In genomic region chr3:10379961-10380360, GRCh38 we compare ENCODE assay signal across 21 cellular contexts. TPM values are rescaled to one million over a fixed set of nuclear protein-coding genes. Genes with fewer than 3 reads are reported as not detected.
A peak's percentile ranks its signal among the peaks of the same experiment; 100 is the strongest.
DNase-seq lines count a peak whose midpoint lies in the region; ATAC-seq, FAIRE-seq and TF ChIP-seq lines count a peak whose summit lies in the region.
"Had no signal": no experiment of that assay in that cellular context is flagged by ENCODE, and none has a peak within 500 bp of the region (broad histone marks: within the 10 kb centered on the region; RNA-seq: fewer than 3 reads in every experiment).

No MANE protein-coding gene starts in this region.

- TF ChIP-seq POLR2A in H1 (IDR thresholded peaks at IDR 0.05; ENCODE audit: control extremely low read depth in 1 of 2, low read depth in 2 of 2, low read length in 2 of 2), result no peak

- H4K5ac ChIP-seq in H1 (ENCODE audit: insufficient read length, low read depth, low read length), result no peak overlapping the region

- H3K4me2 ChIP-seq in H1 (ENCODE audit: insufficient read depth in 1 of 2, low read depth in 2 of 2, low read length in 2 of 2), result no peak overlapping the region
- H3K4me2 ChIP-seq: GM23338 had no signal

- CTCF ChIA-PET in H1 (lab: Charles Lee; ENCODE audit: partially characterized antibody), result interaction anchor here (0.9 to 2.7 kb wide), 9 partner anchors 9 to 90 kb away, joined by 3 to 15 read pairs (median 5); partner anchors contain the start of gene SEC13
- CTCF ChIA-PET in activated CD4-positive, alpha-beta T cell treated with anti-CD3 and anti-CD28 coated beads for 36 hours (lab: Charles Lee), result interaction anchor here (0.7 kb wide), 1 partner anchor 827 kb away, joined by 3 read pairs; no protein-coding TSS in a partner anchor
- CTCF ChIA-PET in naive thymus-derived CD4-positive, alpha-beta T cell (lab: Charles Lee), result interaction anchor here (0.7 kb wide), 1 partner anchor 359 kb away, joined by 3 read pairs; no protein-coding TSS in a partner anchor

- no peak for TF ChIP-seq RAD21 in H1 (IDR thresholded peaks at IDR 0.05 in 1 of 2, conservative IDR thresholded peaks at IDR 0.05 in 1 of 2; ENCODE audit: low read depth in 2 of 2, low read length in 2 of 2)

- H3K27me3 ChIP-seq in H1 (replicated peaks in 1 of 4; ENCODE audit: control insufficient read depth in 3 of 4, extremely low read depth in 1 of 4, insufficient read depth in 3 of 4, low read length in 3 of 4), result no peaks in the 10 kb centered on the region; a peak in 2 of 7 replicates
- H3K27me3 ChIP-seq in skeletal muscle tissue (ENCODE audit: control insufficient read depth in 3 of 3, insufficient read depth in 3 of 3, low read length in 3 of 3), result no peaks in the 10 kb centered on the region
- no peaks in the 10 kb centered on the region for H3K27me3 ChIP-seq in naive thymus-derived CD4-positive, alpha-beta T cell (ENCODE audit: control insufficient read depth in 2 of 2, insufficient read depth in 2 of 2, low read length in 2 of 2)

- H3K4me1 Mint-ChIP-seq in activated CD4-positive, alpha-beta T cell treated with anti-CD3 and anti-CD28 coated beads for 36 hours, result no peaks in the 10 kb centered on the region
- H3K4me1 Mint-ChIP-seq in naive thymus-derived CD4-positive, alpha-beta T cell, result peaks cover 0 to 4% (median 0%) of the 10 kb centered on the region in 7 donors
- H3K4me1 Mint-ChIP-seq: CD14-positive monocyte; CD8-positive, alpha-beta memory T cell had no signal

- no peak overlapping the region for H3K14ac ChIP-seq in H1 (ENCODE audit: insufficient read length)

- DNase-seq in H1 (ENCODE audit: low read depth in 1 of 2, low spot score in 2 of 2), result no peak
- DNase-seq in activated CD4-positive, alpha-beta T cell treated with anti-CD3 and anti-CD28 coated beads for 36 hours, result no peak
- DNase-seq in naive thymus-derived CD4-positive, alpha-beta T cell, result no peak
- no peak for DNase-seq in glomerular visceral epithelial cell (ENCODE audit: extremely low spot score)
- DNase-seq: CD4-positive, alpha-beta T cell; CD8-positive, alpha-beta memory T cell; DMS 273 treated with DMSO at 0.1 percent for 48 hours; DMS79; EL; GDM1; HFFc6 had no signal

- H2BK15ac ChIP-seq in H1 (ENCODE audit: low read length), result no peak overlapping the region

- no peaks in the 10 kb centered on the region for H3K79me2 ChIP-seq in H1 (ENCODE audit: control insufficient read depth in 1 of 2, insufficient read depth in 2 of 2, low read length in 2 of 2)

- no peak overlapping the region for H3K27ac Mint-ChIP-seq in activated CD4-positive, alpha-beta T cell treated with anti-CD3 and anti-CD28 coated beads for 36 hours
- no peak overlapping the region for H3K27ac Mint-ChIP-seq in naive thymus-derived CD4-positive, alpha-beta T cell
- H3K27ac Mint-ChIP-seq: CD14-positive monocyte; CD4-positive, alpha-beta T cell; GM23338; HFFc6 had no signal

- H3K4ac ChIP-seq in H1 (replicated peaks; ENCODE audit: insufficient read length, low read depth, low read length), result no peak overlapping the region

- H3K4me3 Mint-ChIP-seq in activated CD4-positive, alpha-beta T cell treated with anti-CD3 and anti-CD28 coated beads for 36 hours, result no peak overlapping the region
- no peak overlapping the region for H3K4me3 Mint-ChIP-seq in naive thymus-derived CD4-positive, alpha-beta T cell
- H3K4me3 Mint-ChIP-seq: CD14-positive monocyte; CD4-positive, alpha-beta T cell; CD8-positive, alpha-beta memory T cell; GM23338; HFFc6 had no signal

- no peak overlapping the region for H2AFZ ChIP-seq in H1 (ENCODE audit: low read length)
- H2AFZ ChIP-seq: GM23338 had no signal

- H2AK5ac ChIP-seq in H1 (ENCODE audit: low read depth, low read length), result no peak overlapping the region

- H3K9me3 Mint-ChIP-seq in activated CD4-positive, alpha-beta T cell treated with anti-CD3 and anti-CD28 coated beads for 36 hours (ENCODE audit: low read depth), result no peaks in the 10 kb centered on the region
- no peaks in the 10 kb centered on the region for H3K9me3 Mint-ChIP-seq in naive thymus-derived CD4-positive, alpha-beta T cell
- H3K9me3 Mint-ChIP-seq: CD4-positive, alpha-beta T cell; CD8-positive, alpha-beta memory T cell; GM23338; HFFc6 had no signal

- H3K79me1 ChIP-seq in H1 (ENCODE audit: low read depth, low read length), result no peaks in the 10 kb centered on the region

- H3K18ac ChIP-seq in H1 (ENCODE audit: extremely low read depth, low read length), result no peak overlapping the region

- H3K23me2 ChIP-seq in H1 (ENCODE audit: low read depth, low read length), result no peaks in the 10 kb centered on the region

- no peak overlapping the region for H4K91ac ChIP-seq in H1 (replicated peaks; ENCODE audit: insufficient read length, low read length)

- no peak overlapping the region for H2BK5ac ChIP-seq in H1 (ENCODE audit: low read depth, low read length)

- no peak overlapping the region; the same call in 1 of the 2 replicates for H4K8ac ChIP-seq in H1 (ENCODE audit: extremely low read depth, insufficient read depth, low read length)

- H3K36me3 ChIP-seq in H1 (ENCODE audit: control insufficient read depth in 2 of 4, insufficient read depth in 4 of 4, low read length in 3 of 4) (no peaks in the 10 kb centered on the region), skeletal muscle tissue (ENCODE audit: control insufficient read depth in 3 of 3, insufficient read depth in 3 of 3, low read length in 3 of 3) (peaks cover 0 to 2% (median 2%) of the 10 kb centered on the region in 3 donors)
- no peaks in the 10 kb centered on the region for H3K36me3 ChIP-seq in naive thymus-derived CD4-positive, alpha-beta T cell (ENCODE audit: control insufficient read depth in 2 of 3, insufficient read depth in 3 of 3, low read length in 3 of 3)
- H3K36me3 ChIP-seq: HAP-1 had no signal

- POLR2A ChIA-PET in H1 (lab: Charles Lee; ENCODE audit: partially characterized antibody), result no interaction called here
- POLR2A ChIA-PET in activated CD4-positive, alpha-beta T cell treated with anti-CD3 and anti-CD28 coated beads for 36 hours (lab: Charles Lee), result no interaction called here
- POLR2A ChIA-PET in naive thymus-derived CD4-positive, alpha-beta T cell (lab: Charles Lee), result no interaction called here

- H2BK120ac ChIP-seq in H1 (replicated peaks; ENCODE audit: low read depth, low read length), result no peak overlapping the region

- no peak overlapping the region for H2BK20ac ChIP-seq in H1 (ENCODE audit: low read length)

- H3K9me3 ChIP-seq in H1 (ENCODE audit: insufficient read depth in 2 of 2, low read depth in 1 of 2, low read length in 1 of 2), result no peaks in the 10 kb centered on the region
- no peaks in the 10 kb centered on the region for H3K9me3 ChIP-seq in skeletal muscle tissue (ENCODE audit: control insufficient read depth in 3 of 3, low read length in 3 of 3)
- H3K9me3 ChIP-seq in naive thymus-derived CD4-positive, alpha-beta T cell (ENCODE audit: control insufficient read depth in 2 of 3, low read length in 3 of 3), result no peaks in the 10 kb centered on the region
- H3K9me3 ChIP-seq: HAP-1 had no signal

- WGBS in H1 (ENCODE audit: extremely low coverage in 1 of 2, insufficient coverage in 1 of 2, insufficient read length in 1 of 2, insufficient replicate concordance in 2 of 2, low coverage in 1 of 2, low lambda C conversion rate in 2 of 2, missing lambda C conversion rate in 1 of 2), 2 experiments, result 89% methylated on average over 7 of the region's 7 CpGs; no CpG with 5 or more reads in 1 of the 2 experiments

- H3K4me3 ChIP-seq in H1 (ENCODE audit: extremely low read depth in 1 of 4, insufficient read depth in 2 of 4, low read depth in 3 of 4, low read length in 4 of 4) (no peak overlapping the region), skeletal muscle tissue (ENCODE audit: low read length in 3 of 3) (no peak overlapping the region)
- no peak overlapping the region for H3K4me3 ChIP-seq in naive thymus-derived CD4-positive, alpha-beta T cell (ENCODE audit: low read length)
- H3K4me3 ChIP-seq: GM12878, GM23338, HAP-1 had no signal

- no peaks in the 10 kb centered on the region for H4K20me1 ChIP-seq in H1 (replicated peaks in 1 of 2; ENCODE audit: control insufficient read depth in 1 of 2, insufficient read depth in 2 of 2, low read length in 2 of 2)

- no peaks in the 10 kb centered on the region for H3K36me3 Mint-ChIP-seq in activated CD4-positive, alpha-beta T cell treated with anti-CD3 and anti-CD28 coated beads for 36 hours (ENCODE audit: low read depth)
- no peaks in the 10 kb centered on the region for H3K36me3 Mint-ChIP-seq in naive thymus-derived CD4-positive, alpha-beta T cell
- H3K36me3 Mint-ChIP-seq: CD14-positive monocyte; CD8-positive, alpha-beta memory T cell had no signal

- H3K27ac ChIP-seq in angular gyrus (ENCODE audit: low read depth, low read length) (peak overlapping the region; percentile 3), H1 (ENCODE audit: low read depth, low read length) (no peak overlapping the region), skeletal muscle tissue (ENCODE audit: low read depth, low read length) (peak overlapping the region; percentile 61)
- H3K27ac ChIP-seq in naive thymus-derived CD4-positive, alpha-beta T cell (ENCODE audit: low read depth, low read length), result no peak overlapping the region

- H3K56ac ChIP-seq in H1 (replicated peaks; ENCODE audit: insufficient read length, low read depth, low read length), result no peak overlapping the region

- H3K27me3 Mint-ChIP-seq in activated CD4-positive, alpha-beta T cell treated with anti-CD3 and anti-CD28 coated beads for 36 hours, result no peaks in the 10 kb centered on the region
- peaks cover 0 to 4% (median 0%) of the 10 kb centered on the region in 5 donors for H3K27me3 Mint-ChIP-seq in naive thymus-derived CD4-positive, alpha-beta T cell
- H3K27me3 Mint-ChIP-seq: CD4-positive, alpha-beta T cell had no signal

- no peak for TF ChIP-seq EP300 in H1 (IDR thresholded peaks at IDR 0.05; ENCODE audit: borderline replicate concordance in 1 of 2, low read depth in 2 of 2, low read length in 2 of 2)

- H3K23ac ChIP-seq in H1 (ENCODE audit: insufficient read length), result no peak overlapping the region

- H3K9ac ChIP-seq in H1 (replicated peaks in 1 of 4; ENCODE audit: extremely low read depth in 1 of 4, low read depth in 3 of 4, low read length in 3 of 4), result no peak overlapping the region
- H3K9ac ChIP-seq in skeletal muscle tissue (ENCODE audit: low read depth in 1 of 3, low read length in 3 of 3), result no peak overlapping the region

- no peak for TF ChIP-seq CTCF in H1 (IDR thresholded peaks at IDR 0.05; ENCODE audit: control extremely low read depth in 1 of 3, insufficient read depth in 1 of 3, low read depth in 1 of 3, low read length in 3 of 3)

- H3K4me1 ChIP-seq in H1 (replicated peaks in 1 of 4; ENCODE audit: control insufficient read depth in 3 of 4, insufficient read depth in 4 of 4, low read length in 3 of 4), result peaks cover 0 to 5% (median 2%) of the 10 kb centered on the region in 4 experiments; a peak in 5 of 7 replicates
- peaks cover 35 to 65% (median 41%) of the 10 kb centered on the region in 3 donors for H3K4me1 ChIP-seq in skeletal muscle tissue (ENCODE audit: control insufficient read depth in 3 of 3, insufficient read depth in 3 of 3, low read length in 3 of 3)
- no peaks in the 10 kb centered on the region for H3K4me1 ChIP-seq in naive thymus-derived CD4-positive, alpha-beta T cell (ENCODE audit: control insufficient read depth in 2 of 2, insufficient read depth in 2 of 2, low read length in 2 of 2)

- intact Hi-C loops in activated CD4-positive, alpha-beta T cell treated with anti-CD3 and anti-CD28 coated beads for 36 hours (cut with DNase I, micrococcal nuclease), result no loop called here
- intact Hi-C loops in naive thymus-derived CD4-positive, alpha-beta T cell (cut with micrococcal nuclease), result no loop called here

- no peak for ATAC-seq in activated CD4-positive, alpha-beta T cell treated with anti-CD3 and anti-CD28 coated beads for 36 hours
- ATAC-seq in naive thymus-derived CD4-positive, alpha-beta T cell, result no peak
- no peak for ATAC-seq in GM19452 (IDR thresholded peaks at IDR 0.05; ENCODE audit: unreplicated experiment)
- ATAC-seq: GM12878, GM23338 had no signal

- peak overlapping the region; percentile 60; the same call in 1 of the 2 replicates for H2BK12ac ChIP-seq in H1 (ENCODE audit: low read depth, low read length)

- FAIRE-seq in H1 (lab: Jason Lieb, UNC), result no peak
- FAIRE-seq: D721Med, GM12878, GM19239, H54 had no signal

RNA-seq across cellular contexts. Expression of gene SEC13, which starts 59.0 kb away (rescaled TPM):
- 131 and 136 TPM in 2 replicates for total RNA-seq in H1 (2021; fragmentation: NEBNext Ultra II Directional; extraction: Animal tissue kit (Norgen Biotek cat#: 25700))
- polyA plus RNA-seq in H1 (2011; rRNA removed), result 115 and 124 TPM in 2 replicates
- polyA plus RNA-seq in H1 (2011; cell fraction: cytosol; rRNA removed), result 155 TPM
- polyA plus RNA-seq in H1 (2011; cell fraction: nucleus; rRNA removed), result 166 TPM
- 123 to 167 TPM (median 161 TPM) in 4 replicates for polyA plus RNA-seq in H1 (2012, experiment 1 of 2)
- polyA plus RNA-seq in H1 (2012, experiment 2 of 2), result 77.7 TPM
- polyA plus RNA-seq in H1 (2013, experiment 1 of 2), result 92.4 TPM
- 92.3 TPM for polyA plus RNA-seq in H1 (2013, experiment 2 of 2)
- polyA minus RNA-seq in H1 (2011; rRNA and poly(A)+ RNA removed), result 165 and 212 TPM in 2 replicates
- polyA minus RNA-seq in H1 (2011; cell fraction: cytosol; rRNA and poly(A)+ RNA removed), result 100.0 TPM
- 119 TPM for polyA minus RNA-seq in H1 (2011; cell fraction: nucleus; rRNA and poly(A)+ RNA removed)
- total RNA-seq in skeletal muscle tissue, result 127 TPM
- total RNA-seq in activated CD4-positive, alpha-beta T cell treated with anti-CD3 and anti-CD28 coated beads for 36 hours, result 10 to 100 TPM; 89.9 to 92.0 TPM
- total RNA-seq in naive thymus-derived CD4-positive, alpha-beta T cell, result 10 to 100 TPM; 63.9 to 98.9 (median 71.0) TPM
- 100 to 1,000 TPM; 129 to 131 TPM for polyA plus RNA-seq in naive thymus-derived CD4-positive, alpha-beta T cell

Comparison
In these comparisons a context has a peak if more than half of its experiments do, and no peak if none do; other contexts are left out.
1. H3K27ac ChIP-seq: peak in angular gyrus (single experiment) and skeletal muscle tissue (single experiment); none in H1 (single experiment) and naive thymus-derived CD4-positive, alpha-beta T cell (single experiment).